16 cellular contexts compared by ENCODE assay signal in genomic region chr10:16367899-16368298, GRCh38.
A peak's percentile ranks its signal among the peaks of the same experiment; 100 is the strongest.
DNase-seq lines count a peak whose midpoint lies in the region; ATAC-seq and TF ChIP-seq lines count a peak whose summit lies in the region.
"Had no signal": no experiment of that assay in that cellular context is flagged by ENCODE, and none has a peak within 500 bp of the region (broad histone marks: within the 10 kb centered on the region; RNA-seq: fewer than 3 reads in every experiment).

No MANE protein-coding gene starts in this region.

- intact Hi-C loops in left cardiac atrium (cut with DNase I) = no loop called here

- no peak overlapping the region for H3K27ac ChIP-seq in C4-2B
- H3K27ac ChIP-seq: HL-60 had no signal

- TF ChIP-seq CTCF in C4-2B (conservative IDR thresholded peaks at IDR 0.05) (0 out of 2 replicates have a peak, but pooled peaks have one; percentile 5), osteocyte (IDR thresholded peaks at IDR 0.05) (no peak)

- DNase-seq in NCI-H2081 (lab: John Stamatoyannopoulos, UW) (peak; percentile 44 to 81), NCI-H2081 treated with DMSO at 0.1 percent for 48 hours (lab: John Stamatoyannopoulos, UW) (no peak), NCI-H69 (lab: John Stamatoyannopoulos, UW) (peak; percentile 93), osteocyte (ENCODE audit: extremely low spot score, unreplicated experiment) (peak; percentile 7), left cardiac atrium (no peak)
- DNase-seq: BE2C; Caco-2; CD8-positive, alpha-beta T cell; DND-41; GDM1; HCEC 1CT; HFFc6 had no signal

- H3K9me3 Mint-ChIP-seq in osteocyte (ENCODE audit: unreplicated experiment) = no peaks in the 10 kb centered on the region
- H3K9me3 Mint-ChIP-seq: CD8-positive, alpha-beta T cell had no signal

- no peaks in the 10 kb centered on the region for H3K4me1 Mint-ChIP-seq in osteocyte (ENCODE audit: unreplicated experiment)
- H3K4me1 Mint-ChIP-seq: CD14-positive monocyte had no signal

- H3K4me3 Mint-ChIP-seq in osteocyte (ENCODE audit: unreplicated experiment) = no peak overlapping the region
- H3K4me3 Mint-ChIP-seq: CD14-positive monocyte; CD8-positive, alpha-beta T cell; HFFc6 had no signal

- ATAC-seq in left cardiac atrium = no peak
- no peak for ATAC-seq in HG02588 (IDR thresholded peaks at IDR 0.05; ENCODE audit: unreplicated experiment)
- ATAC-seq: CD8-positive, alpha-beta T cell had no signal

- H3K27ac Mint-ChIP-seq in osteocyte (ENCODE audit: unreplicated experiment) = no peak overlapping the region
- H3K27ac Mint-ChIP-seq: CD14-positive monocyte; CD8-positive, alpha-beta T cell; HFFc6 had no signal

- H3K27me3 Mint-ChIP-seq in osteocyte (ENCODE audit: unreplicated experiment) = peaks cover 7% of the 10 kb centered on the region

- H3K36me3 Mint-ChIP-seq in osteocyte (ENCODE audit: unreplicated experiment) = no peaks in the 10 kb centered on the region
- H3K36me3 Mint-ChIP-seq: CD14-positive monocyte; CD8-positive, alpha-beta T cell had no signal

Comparison
In these comparisons a context has a peak if more than half of its experiments do, and no peak if none do; other contexts are left out.
1. DNase-seq: peak in NCI-H2081 (2 of 2), NCI-H69 (single experiment) and osteocyte (single experiment); none in NCI-H2081 treated with DMSO at 0.1 percent for 48 hours (single experiment) and left cardiac atrium (single experiment).